Comparison of ENCODE assay signal across 2 cellular contexts in the genomic region with DNA sequence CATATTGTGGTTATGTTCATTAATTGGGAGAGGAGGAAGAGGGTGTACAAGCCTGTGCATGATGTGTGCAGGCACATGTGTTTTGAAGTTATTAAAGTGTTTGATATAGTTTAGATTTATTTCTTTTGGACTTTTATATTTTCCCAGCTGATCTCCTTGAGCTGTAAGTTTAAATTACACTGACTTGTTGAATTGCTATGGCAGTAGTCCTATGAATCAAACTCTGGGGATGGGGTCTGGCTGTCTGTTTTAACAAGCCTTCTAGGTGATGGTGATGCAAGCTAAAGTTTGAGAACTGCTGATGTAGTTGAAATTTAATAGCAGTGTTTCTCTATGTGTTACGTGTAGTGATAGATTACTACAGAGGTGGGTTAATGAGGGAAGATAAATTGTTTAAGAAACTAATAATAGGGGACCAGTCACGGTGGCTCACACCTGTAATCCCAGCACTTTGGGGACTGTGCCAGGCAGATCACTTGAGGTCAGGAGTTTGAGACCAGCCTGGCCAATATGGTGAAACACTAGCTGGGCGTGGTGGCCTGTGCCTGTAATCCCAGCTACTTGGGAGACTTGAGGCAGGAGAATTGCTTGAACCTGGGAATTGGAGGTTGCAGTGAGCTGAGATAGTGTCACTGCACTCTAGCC.
A peak's percentile ranks its signal among the peaks of the same experiment; 100 is the strongest.
TF ChIP-seq lines count a peak whose summit lies in the region.

No MANE protein-coding gene starts in this region.

TF ChIP-seq in HEK293, 187 proteins besides CTCF, POLR2A, EP300 and RAD21 (continues in another document):
- TF ChIP-seq GLIS1 (tag by site-specific recombination; IDR thresholded peaks at IDR 0.05) (0 out of 2 replicates have a peak, but pooled peaks have one; percentile 29), ZNF18 (tag by site-specific recombination; IDR thresholded peaks at IDR 0.05) (no peak; the same call in none of the 2 replicates), KLF16 (tag by site-specific recombination; IDR thresholded peaks at IDR 0.05) (no peak), ZEB2 (tag by site-specific recombination; IDR thresholded peaks at IDR 0.05) (peak; percentile 50; the same call in 1 of the 2 replicates), KLF1 (tag by site-specific recombination; IDR thresholded peaks at IDR 0.05) (peak; percentile 92), SCRT2 (tag by site-specific recombination; IDR thresholded peaks at IDR 0.05) (peak; percentile 80), ZNF398 (tag by site-specific recombination; IDR thresholded peaks at IDR 0.05) (no peak), SP7 (tag by site-specific recombination; IDR thresholded peaks at IDR 0.05) (peak; percentile 96), KLF10 (tag by site-specific recombination; IDR thresholded peaks at IDR 0.05) (0 out of 2 replicates have a peak, but pooled peaks have one; percentile 35), SCRT1 (tag by site-specific recombination; IDR thresholded peaks at IDR 0.05; ENCODE audit: borderline replicate concordance) (peak; percentile 69), ZNF629 (tag by site-specific recombination; IDR thresholded peaks at IDR 0.05) (peak; percentile 47; the same call in 1 of the 2 replicates), ZNF843 (tag by site-specific recombination; IDR thresholded peaks at IDR 0.05) (0 out of 2 replicates have a peak, but pooled peaks have one; percentile 22), ZNF692 (tag by site-specific recombination; IDR thresholded peaks at IDR 0.05) (peak; percentile 30; the same call in 1 of the 2 replicates), KLF7 (tag by site-specific recombination; IDR thresholded peaks at IDR 0.05; ENCODE audit: borderline replicate concordance) (peak; percentile 79; the same call in 1 of the 2 replicates), ZFP69B (tag by site-specific recombination; IDR thresholded peaks at IDR 0.05) (no peak)
- TF ChIP-seq, protein P1, sequence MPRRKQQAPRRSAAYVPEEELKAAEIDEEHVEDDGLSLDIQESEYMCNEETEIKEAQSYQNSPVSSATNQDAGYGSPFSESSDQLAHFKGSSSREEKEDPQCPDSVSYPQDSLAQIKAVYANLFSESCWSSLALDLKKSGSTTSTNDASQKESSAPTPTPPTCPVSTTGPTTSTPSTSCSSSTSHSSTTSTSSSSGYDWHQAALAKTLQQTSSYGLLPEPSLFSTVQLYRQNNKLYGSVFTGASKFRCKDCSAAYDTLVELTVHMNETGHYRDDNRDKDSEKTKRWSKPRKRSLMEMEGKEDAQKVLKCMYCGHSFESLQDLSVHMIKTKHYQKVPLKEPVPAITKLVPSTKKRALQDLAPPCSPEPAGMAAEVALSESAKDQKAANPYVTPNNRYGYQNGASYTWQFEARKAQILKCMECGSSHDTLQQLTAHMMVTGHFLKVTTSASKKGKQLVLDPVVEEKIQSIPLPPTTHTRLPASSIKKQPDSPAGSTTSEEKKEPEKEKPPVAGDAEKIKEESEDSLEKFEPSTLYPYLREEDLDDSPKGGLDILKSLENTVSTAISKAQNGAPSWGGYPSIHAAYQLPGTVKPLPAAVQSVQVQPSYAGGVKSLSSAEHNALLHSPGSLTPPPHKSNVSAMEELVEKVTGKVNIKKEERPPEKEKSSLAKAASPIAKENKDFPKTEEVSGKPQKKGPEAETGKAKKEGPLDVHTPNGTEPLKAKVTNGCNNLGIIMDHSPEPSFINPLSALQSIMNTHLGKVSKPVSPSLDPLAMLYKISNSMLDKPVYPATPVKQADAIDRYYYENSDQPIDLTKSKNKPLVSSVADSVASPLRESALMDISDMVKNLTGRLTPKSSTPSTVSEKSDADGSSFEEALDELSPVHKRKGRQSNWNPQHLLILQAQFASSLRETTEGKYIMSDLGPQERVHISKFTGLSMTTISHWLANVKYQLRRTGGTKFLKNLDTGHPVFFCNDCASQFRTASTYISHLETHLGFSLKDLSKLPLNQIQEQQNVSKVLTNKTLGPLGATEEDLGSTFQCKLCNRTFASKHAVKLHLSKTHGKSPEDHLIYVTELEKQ (tag by site-specific recombination; IDR thresholded peaks at IDR 0.05; ENCODE audit: borderline replicate concordance), result no peak

TF ChIP-seq in K562, 482 proteins besides CTCF, POLR2A, EP300 and RAD21:
- TF ChIP-seq MAFF (IDR thresholded peaks at IDR 0.05; ENCODE audit: low read length) (no peak), COPS2 (conservative IDR thresholded peaks at IDR 0.05) (no peak), GATAD2B (IDR thresholded peaks at IDR 0.05; ENCODE audit: borderline replicate concordance) (no peak), TCF7 (IDR thresholded peaks at IDR 0.05; ENCODE audit: borderline replicate concordance) (no peak), MAFG (tag; conservative IDR thresholded peaks at IDR 0.05) (0 out of 2 replicates have a peak, but pooled peaks have one; percentile 27), MYBL2 (IDR thresholded peaks at IDR 0.05; ENCODE audit: low read depth) (no peak), MYBL2 (CRISPR knock-in tag; IDR thresholded peaks at IDR 0.05; ENCODE audit: borderline replicate concordance) (no peak), HMG20B (CRISPR knock-in tag; IDR thresholded peaks at IDR 0.05) (no peak), C11orf30 (IDR thresholded peaks at IDR 0.05; ENCODE audit: low read depth) (peak; percentile 47), ZNF316 (IDR thresholded peaks at IDR 0.05) (peak; percentile 74), ARHGAP35 (IDR thresholded peaks at IDR 0.05; ENCODE audit: partially characterized antibody) (no peak), DDX20 (tag; IDR thresholded peaks at IDR 0.05; ENCODE audit: low read depth) (no peak)
- TF ChIP-seq, protein P2, sequence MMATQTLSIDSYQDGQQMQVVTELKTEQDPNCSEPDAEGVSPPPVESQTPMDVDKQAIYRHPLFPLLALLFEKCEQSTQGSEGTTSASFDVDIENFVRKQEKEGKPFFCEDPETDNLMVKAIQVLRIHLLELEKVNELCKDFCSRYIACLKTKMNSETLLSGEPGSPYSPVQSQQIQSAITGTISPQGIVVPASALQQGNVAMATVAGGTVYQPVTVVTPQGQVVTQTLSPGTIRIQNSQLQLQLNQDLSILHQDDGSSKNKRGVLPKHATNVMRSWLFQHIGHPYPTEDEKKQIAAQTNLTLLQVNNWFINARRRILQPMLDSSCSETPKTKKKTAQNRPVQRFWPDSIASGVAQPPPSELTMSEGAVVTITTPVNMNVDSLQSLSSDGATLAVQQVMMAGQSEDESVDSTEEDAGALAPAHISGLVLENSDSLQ (IDR thresholded peaks at IDR 0.05), result no peak
- TF ChIP-seq, protein P3, sequence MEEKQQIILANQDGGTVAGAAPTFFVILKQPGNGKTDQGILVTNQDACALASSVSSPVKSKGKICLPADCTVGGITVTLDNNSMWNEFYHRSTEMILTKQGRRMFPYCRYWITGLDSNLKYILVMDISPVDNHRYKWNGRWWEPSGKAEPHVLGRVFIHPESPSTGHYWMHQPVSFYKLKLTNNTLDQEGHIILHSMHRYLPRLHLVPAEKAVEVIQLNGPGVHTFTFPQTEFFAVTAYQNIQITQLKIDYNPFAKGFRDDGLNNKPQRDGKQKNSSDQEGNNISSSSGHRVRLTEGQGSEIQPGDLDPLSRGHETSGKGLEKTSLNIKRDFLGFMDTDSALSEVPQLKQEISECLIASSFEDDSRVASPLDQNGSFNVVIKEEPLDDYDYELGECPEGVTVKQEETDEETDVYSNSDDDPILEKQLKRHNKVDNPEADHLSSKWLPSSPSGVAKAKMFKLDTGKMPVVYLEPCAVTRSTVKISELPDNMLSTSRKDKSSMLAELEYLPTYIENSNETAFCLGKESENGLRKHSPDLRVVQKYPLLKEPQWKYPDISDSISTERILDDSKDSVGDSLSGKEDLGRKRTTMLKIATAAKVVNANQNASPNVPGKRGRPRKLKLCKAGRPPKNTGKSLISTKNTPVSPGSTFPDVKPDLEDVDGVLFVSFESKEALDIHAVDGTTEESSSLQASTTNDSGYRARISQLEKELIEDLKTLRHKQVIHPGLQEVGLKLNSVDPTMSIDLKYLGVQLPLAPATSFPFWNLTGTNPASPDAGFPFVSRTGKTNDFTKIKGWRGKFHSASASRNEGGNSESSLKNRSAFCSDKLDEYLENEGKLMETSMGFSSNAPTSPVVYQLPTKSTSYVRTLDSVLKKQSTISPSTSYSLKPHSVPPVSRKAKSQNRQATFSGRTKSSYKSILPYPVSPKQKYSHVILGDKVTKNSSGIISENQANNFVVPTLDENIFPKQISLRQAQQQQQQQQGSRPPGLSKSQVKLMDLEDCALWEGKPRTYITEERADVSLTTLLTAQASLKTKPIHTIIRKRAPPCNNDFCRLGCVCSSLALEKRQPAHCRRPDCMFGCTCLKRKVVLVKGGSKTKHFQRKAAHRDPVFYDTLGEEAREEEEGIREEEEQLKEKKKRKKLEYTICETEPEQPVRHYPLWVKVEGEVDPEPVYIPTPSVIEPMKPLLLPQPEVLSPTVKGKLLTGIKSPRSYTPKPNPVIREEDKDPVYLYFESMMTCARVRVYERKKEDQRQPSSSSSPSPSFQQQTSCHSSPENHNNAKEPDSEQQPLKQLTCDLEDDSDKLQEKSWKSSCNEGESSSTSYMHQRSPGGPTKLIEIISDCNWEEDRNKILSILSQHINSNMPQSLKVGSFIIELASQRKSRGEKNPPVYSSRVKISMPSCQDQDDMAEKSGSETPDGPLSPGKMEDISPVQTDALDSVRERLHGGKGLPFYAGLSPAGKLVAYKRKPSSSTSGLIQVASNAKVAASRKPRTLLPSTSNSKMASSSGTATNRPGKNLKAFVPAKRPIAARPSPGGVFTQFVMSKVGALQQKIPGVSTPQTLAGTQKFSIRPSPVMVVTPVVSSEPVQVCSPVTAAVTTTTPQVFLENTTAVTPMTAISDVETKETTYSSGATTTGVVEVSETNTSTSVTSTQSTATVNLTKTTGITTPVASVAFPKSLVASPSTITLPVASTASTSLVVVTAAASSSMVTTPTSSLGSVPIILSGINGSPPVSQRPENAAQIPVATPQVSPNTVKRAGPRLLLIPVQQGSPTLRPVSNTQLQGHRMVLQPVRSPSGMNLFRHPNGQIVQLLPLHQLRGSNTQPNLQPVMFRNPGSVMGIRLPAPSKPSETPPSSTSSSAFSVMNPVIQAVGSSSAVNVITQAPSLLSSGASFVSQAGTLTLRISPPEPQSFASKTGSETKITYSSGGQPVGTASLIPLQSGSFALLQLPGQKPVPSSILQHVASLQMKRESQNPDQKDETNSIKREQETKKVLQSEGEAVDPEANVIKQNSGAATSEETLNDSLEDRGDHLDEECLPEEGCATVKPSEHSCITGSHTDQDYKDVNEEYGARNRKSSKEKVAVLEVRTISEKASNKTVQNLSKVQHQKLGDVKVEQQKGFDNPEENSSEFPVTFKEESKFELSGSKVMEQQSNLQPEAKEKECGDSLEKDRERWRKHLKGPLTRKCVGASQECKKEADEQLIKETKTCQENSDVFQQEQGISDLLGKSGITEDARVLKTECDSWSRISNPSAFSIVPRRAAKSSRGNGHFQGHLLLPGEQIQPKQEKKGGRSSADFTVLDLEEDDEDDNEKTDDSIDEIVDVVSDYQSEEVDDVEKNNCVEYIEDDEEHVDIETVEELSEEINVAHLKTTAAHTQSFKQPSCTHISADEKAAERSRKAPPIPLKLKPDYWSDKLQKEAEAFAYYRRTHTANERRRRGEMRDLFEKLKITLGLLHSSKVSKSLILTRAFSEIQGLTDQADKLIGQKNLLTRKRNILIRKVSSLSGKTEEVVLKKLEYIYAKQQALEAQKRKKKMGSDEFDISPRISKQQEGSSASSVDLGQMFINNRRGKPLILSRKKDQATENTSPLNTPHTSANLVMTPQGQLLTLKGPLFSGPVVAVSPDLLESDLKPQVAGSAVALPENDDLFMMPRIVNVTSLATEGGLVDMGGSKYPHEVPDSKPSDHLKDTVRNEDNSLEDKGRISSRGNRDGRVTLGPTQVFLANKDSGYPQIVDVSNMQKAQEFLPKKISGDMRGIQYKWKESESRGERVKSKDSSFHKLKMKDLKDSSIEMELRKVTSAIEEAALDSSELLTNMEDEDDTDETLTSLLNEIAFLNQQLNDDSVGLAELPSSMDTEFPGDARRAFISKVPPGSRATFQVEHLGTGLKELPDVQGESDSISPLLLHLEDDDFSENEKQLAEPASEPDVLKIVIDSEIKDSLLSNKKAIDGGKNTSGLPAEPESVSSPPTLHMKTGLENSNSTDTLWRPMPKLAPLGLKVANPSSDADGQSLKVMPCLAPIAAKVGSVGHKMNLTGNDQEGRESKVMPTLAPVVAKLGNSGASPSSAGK (IDR thresholded peaks at IDR 0.05), result no peak
